24 cellular contexts compared by ENCODE assay signal in the genomic region with DNA sequence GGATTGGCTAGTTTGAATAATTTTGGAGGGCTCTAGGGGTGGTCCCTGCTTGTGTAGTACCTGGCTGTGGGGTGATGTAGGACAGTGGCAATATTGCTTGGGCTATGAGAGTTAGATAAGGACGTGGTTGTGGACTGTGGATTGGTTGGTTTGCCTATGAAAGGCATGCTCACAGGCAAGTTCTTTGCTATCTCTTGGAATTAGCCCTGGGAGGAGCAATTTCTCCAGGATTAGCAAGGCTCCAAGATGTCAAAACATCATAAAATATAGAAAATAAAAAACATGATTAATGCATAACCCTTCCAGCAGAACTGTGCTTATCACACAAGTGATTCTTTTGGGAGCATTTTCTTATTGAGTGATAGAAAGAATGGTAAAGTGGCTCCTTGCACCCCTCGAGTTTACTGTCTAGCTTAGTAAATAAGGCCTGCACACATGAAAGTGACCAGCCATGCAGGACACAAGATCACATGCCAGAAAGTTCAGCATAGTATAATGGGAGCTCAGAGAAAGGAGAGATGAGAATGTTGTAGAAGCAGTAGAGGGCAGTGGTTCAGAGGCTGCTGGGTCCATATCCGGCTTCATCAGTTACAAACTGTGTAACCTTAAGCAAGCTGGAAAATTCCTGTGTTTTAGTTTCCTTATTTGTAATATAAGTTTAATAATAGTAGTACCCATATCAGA. TPM values are rescaled to one million over a fixed set of nuclear protein-coding genes. Genes with fewer than 3 reads are reported as not detected.
DNase-seq lines count a peak whose midpoint lies in the region; ATAC-seq and TF ChIP-seq lines count a peak whose summit lies in the region.
"Had no signal": no experiment of that assay in that cellular context is flagged by ENCODE, and none has a peak within 500 bp of the region (broad histone marks: within the 10 kb centered on the region; RNA-seq: fewer than 3 reads in every experiment).

No MANE protein-coding gene starts in this region.

- peaks cover 13% of the 10 kb centered on the region for H3K36me3 Mint-ChIP-seq in MCF 10A (ENCODE audit: insufficient read depth, unreplicated experiment)

- ATAC-seq in HG03378 (IDR thresholded peaks at IDR 0.05; ENCODE audit: unreplicated experiment) = no peak
- ATAC-seq: foreskin keratinocyte had no signal

- intact Hi-C loops in MCF 10A (cut with micrococcal nuclease) = no loop called here
- intact Hi-C loops in mammary epithelial cell (cut with micrococcal nuclease) = no loop called here
- intact Hi-C loops in dorsolateral prefrontal cortex (cut with DNase I) = no loop called here
- intact Hi-C loops in thyroid gland (cut with DNase I) = no loop called here

- no peaks in the 10 kb centered on the region for H3K9me3 Mint-ChIP-seq in MCF 10A (ENCODE audit: unreplicated experiment)
- H3K9me3 Mint-ChIP-seq: activated T-cell treated with anti-CD3 and anti-CD28 coated beads, Interleukin-2, amount 50 U/mL, for 24 hours had no signal

- no peaks in the 10 kb centered on the region for H4K20me1 ChIP-seq in mammary epithelial cell (ENCODE audit: insufficient read depth, low read length)

- H3K4me1 ChIP-seq in mammary epithelial cell (ENCODE audit: insufficient read depth, low read length) (peaks cover 13% of the 10 kb centered on the region), thyroid gland (peaks cover 26 to 45% of the 10 kb centered on the region in 2 donors)
- H3K4me1 ChIP-seq: BE2C, foreskin keratinocyte had no signal

- no peak overlapping the region for H3K9ac ChIP-seq in mammary epithelial cell (ENCODE audit: insufficient read depth, low read length)
- H3K9ac ChIP-seq: KMS-11 had no signal

- in situ Hi-C loops in mammary epithelial cell (cut with MboI; ENCODE audit: low sequenced_read_pairs in 2 of 2) = no loop called here

- H3K4me3 ChIP-seq in mammary epithelial cell (replicated peaks in 1 of 3; ENCODE audit: insufficient read depth in 1 of 3, low read depth in 2 of 3, low read length in 3 of 3) (no peak overlapping the region), dorsolateral prefrontal cortex (no peak overlapping the region), thyroid gland (replicated peaks in 1 of 3) (no peak overlapping the region), H7 (ENCODE audit: insufficient read depth, low read depth, low read length) (no peak overlapping the region)
- H3K4me3 ChIP-seq: upper lobe of left lung had no signal

- no peak overlapping the region for H3K4me2 ChIP-seq in mammary epithelial cell (ENCODE audit: insufficient read depth, low read depth, low read length)
- H3K4me2 ChIP-seq: KMS-11 had no signal

- H3K9me3 ChIP-seq in mammary epithelial cell (replicated peaks; ENCODE audit: insufficient read depth, low read length) (no peaks in the 10 kb centered on the region), thyroid gland (no peaks in the 10 kb centered on the region)
- H3K9me3 ChIP-seq: BE2C, upper lobe of left lung had no signal

- 93% methylated on average over 2 of the region's 3 CpGs for WGBS in mammary epithelial cell (ENCODE audit: low coverage, missing lambda C conversion rate)
- WGBS in thyroid gland, 2 donors = 59 to 66% methylated on average over 3 of the region's 3 CpGs

- TF ChIP-seq CTCF in MCF 10A (IDR thresholded peaks at IDR 0.05; ENCODE audit: unreplicated experiment) (no peak), mammary epithelial cell (conservative IDR thresholded peaks at IDR 0.05 in 1 of 2, IDR thresholded peaks at IDR 0.05 in 1 of 2; ENCODE audit: extremely low read depth in 1 of 2, insufficient read depth in 1 of 2, low read depth in 1 of 2, low read length in 2 of 2) (no peak), dorsolateral prefrontal cortex (IDR thresholded peaks at IDR 0.05 in 54 of 56, conservative IDR thresholded peaks at IDR 0.05 in 2 of 56; ENCODE audit: low read depth in 1 of 56, partially characterized antibody in 56 of 56) (peak in 25 of 56 donors; percentile 8 to 56 (median 23)), thyroid gland (IDR thresholded peaks at IDR 0.05) (no peak)

- no peak for DNase-seq in MCF 10A (ENCODE audit: unreplicated experiment)
- DNase-seq in mammary epithelial cell = no peak
- peak in 1 of 10 donors; percentile 16 for DNase-seq in dorsolateral prefrontal cortex
- DNase-seq in medulla oblongata (ENCODE audit: extremely low spot score) = peak; percentile 61
- DNase-seq in thyroid gland = peak; percentile 25 to 46
- no peak for DNase-seq in H7
- DNase-seq in NCI-H748 (lab: John Stamatoyannopoulos, UW; ENCODE audit: unreplicated experiment) = no peak
- DNase-seq: 8988T; activated CD8-positive, alpha-beta memory T cell treated with anti-CD3 and anti-CD28 coated beads for 24 hours; activated naive CD4-positive, alpha-beta T cell treated with Interleukin-2 at 50 U/mL for 16 hours; activated T-cell treated with anti-CD3 and anti-CD28 coated beads, Interleukin-2, amount 50 U/mL, for 24 hours; aorta; BE2C; central memory CD4-positive, alpha-beta T cell; foreskin keratinocyte; HCEC 1CT; NCI-H187 treated with DMSO at 0.1 percent for 48 hours; NCI-H226; Right ventricle myocardium superior; stimulated activated CD4-positive, alpha-beta T cell treated with anti-CD3 and anti-CD28 coated beads, Interleukin-15, amount 100 ng/mL, for 24 hours; upper lobe of left lung had no signal

- H3K36me3 ChIP-seq in mammary epithelial cell (ENCODE audit: insufficient read depth, low read length) (no peaks in the 10 kb centered on the region), thyroid gland (no peaks in the 10 kb centered on the region), H7 (replicated peaks; ENCODE audit: control insufficient read depth, insufficient read depth, low read length) (no peaks in the 10 kb centered on the region)
- H3K36me3 ChIP-seq: BE2C, upper lobe of left lung had no signal

- no peak overlapping the region for H2AFZ ChIP-seq in mammary epithelial cell (ENCODE audit: low read depth, low read length)

- H3K27ac Mint-ChIP-seq in MCF 10A (ENCODE audit: low read depth, unreplicated experiment) = peak overlapping the region; percentile 61
- H3K27ac Mint-ChIP-seq: activated T-cell treated with anti-CD3 and anti-CD28 coated beads, Interleukin-2, amount 50 U/mL, for 24 hours had no signal

- peaks cover 11% of the 10 kb centered on the region for H3K4me1 Mint-ChIP-seq in MCF 10A (ENCODE audit: insufficient read depth, unreplicated experiment)

- TF ChIP-seq POLR2A in thyroid gland (IDR thresholded peaks at IDR 0.05) = no peak

- H3K4me3 Mint-ChIP-seq in MCF 10A (ENCODE audit: unreplicated experiment) = no peak overlapping the region
- H3K4me3 Mint-ChIP-seq: activated T-cell treated with anti-CD3 and anti-CD28 coated beads, Interleukin-2, amount 50 U/mL, for 24 hours had no signal

- dilution Hi-C loops in mammary epithelial cell (cut with HindIII; ENCODE audit: low sequenced_read_pairs) = no loop called here

- H3K27me3 ChIP-seq in mammary epithelial cell (ENCODE audit: insufficient read depth, low read length) (no peaks in the 10 kb centered on the region), dorsolateral prefrontal cortex (no peaks in the 10 kb centered on the region), thyroid gland (no peaks in the 10 kb centered on the region), H7 (ENCODE audit: control insufficient read depth, insufficient read depth, low read length) (no peaks in the 10 kb centered on the region)
- H3K27me3 ChIP-seq: BE2C, foreskin keratinocyte, upper lobe of left lung had no signal

- no TSS peak for BruUV-seq in MCF 10A (replicated peaks; lab: Mats Ljungman, UMichigan)
- BruUV-seq in mammary epithelial cell (replicated peaks; lab: Mats Ljungman, UMichigan) = no TSS peak

- POLR2A ChIA-PET in MCF 10A (lab: Yijun Ruan, JAX) = no interaction called here

- no peaks in the 10 kb centered on the region for H3K27me3 Mint-ChIP-seq in MCF 10A (ENCODE audit: insufficient read depth, unreplicated experiment)
- H3K27me3 Mint-ChIP-seq: activated T-cell treated with anti-CD3 and anti-CD28 coated beads, Interleukin-2, amount 50 U/mL, for 24 hours had no signal

- CTCF ChIA-PET in MCF 10A (lab: Yijun Ruan, JAX) (no interaction called here), mammary epithelial cell (lab: Charles Lee; ENCODE audit: low non-redundant PET) (no interaction called here)

- H3K27ac ChIP-seq in mammary epithelial cell (ENCODE audit: insufficient read depth, low read depth, low read length) = no peak overlapping the region
- H3K27ac ChIP-seq in dorsolateral prefrontal cortex = peak overlapping the region in 47 of 59 donors; percentile 0 to 82 (median 59)
- peak overlapping the region in 2 of 3 donors; percentile 10 to 32 for H3K27ac ChIP-seq in thyroid gland
- H3K27ac ChIP-seq: epithelial cell of prostate, foreskin keratinocyte, KMS-11, upper lobe of left lung had no signal

- peaks cover 2% of the 10 kb centered on the region for H3K79me2 ChIP-seq in mammary epithelial cell (ENCODE audit: insufficient read depth, low read length)

RNA-seq across cellular contexts. Expression of a gene that starts 13.8 kb away (rescaled TPM):
- total RNA-seq in MCF 10A (2022) (32.4 and 34.6 TPM in 2 replicates), mammary epithelial cell (10 to 100 TPM; 25.6 to 80.7 TPM), dorsolateral prefrontal cortex (100 to 1,000 TPM in 29 of 120 experiments, 10 to 100 TPM in 91; 51.7 to 157 (median 86.4) TPM), thyroid gland (100 to 1,000 TPM; 126 to 216 (median 136) TPM)
- 20.9 TPM for polyA plus RNA-seq in mammary epithelial cell
- 13.7 TPM for polyA minus RNA-seq in mammary epithelial cell
- 9.2 and 12.1 TPM in 2 replicates for total RNA-seq in H7 (2014; rRNA removed; shearing (Covaris generic))

Comparison
In these comparisons a context has a peak if more than half of its experiments do, and no peak if none do; other contexts are left out.
1. DNase-seq: peak in medulla oblongata (single experiment) and thyroid gland (2 of 2); none in MCF 10A (single experiment), mammary epithelial cell (single experiment), H7 (single experiment) and NCI-H748 (single experiment).